ENCODE assay signal across 7 cellular contexts in the genomic region with DNA sequence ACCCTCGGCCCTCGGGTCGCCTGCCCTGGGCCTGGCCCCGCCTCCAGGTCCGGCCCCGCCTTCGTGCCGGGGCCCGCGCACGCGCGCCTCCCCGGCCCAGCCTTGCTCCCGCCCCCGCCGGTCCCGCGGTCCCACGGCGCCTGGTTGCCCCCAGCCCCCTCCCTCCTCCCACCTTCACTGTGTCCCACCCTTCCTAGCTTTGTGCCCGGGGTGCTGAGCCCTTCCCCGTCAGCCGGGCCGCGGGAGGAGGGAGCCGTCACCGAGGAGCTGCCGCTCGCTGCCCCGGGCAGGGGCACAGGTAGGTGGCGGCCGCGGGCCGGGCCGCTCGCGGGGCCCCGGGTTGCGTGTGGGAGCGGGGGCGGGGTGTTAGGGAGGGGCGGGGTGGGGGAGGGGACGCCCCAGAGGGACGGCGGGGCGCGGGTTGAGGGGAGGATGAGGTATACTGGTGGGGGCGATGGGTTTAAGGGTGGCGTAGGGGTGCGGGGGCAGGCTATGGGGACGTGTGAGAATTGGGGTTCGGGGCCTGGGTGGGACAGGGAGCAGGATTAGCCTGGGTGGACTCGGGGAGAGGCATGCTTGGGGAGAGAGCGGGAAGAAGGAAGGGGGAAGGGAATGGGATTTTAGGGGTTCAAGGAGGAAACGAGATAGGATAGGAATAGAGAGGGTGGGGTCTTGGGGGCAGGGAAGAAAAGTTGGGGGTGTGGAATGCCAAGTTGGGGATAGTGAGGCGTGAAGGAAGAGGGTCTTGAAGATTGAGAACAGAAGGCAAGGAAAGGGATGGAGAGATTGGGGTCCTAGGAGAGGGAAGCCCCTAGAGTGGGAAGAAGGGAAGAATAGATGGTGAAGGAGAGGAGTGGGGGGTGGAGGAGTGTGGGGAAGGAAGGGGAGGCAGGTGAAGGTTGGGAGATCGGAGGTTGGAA. TPM values are rescaled to one million over a fixed set of nuclear protein-coding genes. Genes with fewer than 3 reads are reported as not detected.
DNase-seq lines count a peak whose midpoint lies in the region; ATAC-seq and TF ChIP-seq lines count a peak whose summit lies in the region.

A gene with protein sequence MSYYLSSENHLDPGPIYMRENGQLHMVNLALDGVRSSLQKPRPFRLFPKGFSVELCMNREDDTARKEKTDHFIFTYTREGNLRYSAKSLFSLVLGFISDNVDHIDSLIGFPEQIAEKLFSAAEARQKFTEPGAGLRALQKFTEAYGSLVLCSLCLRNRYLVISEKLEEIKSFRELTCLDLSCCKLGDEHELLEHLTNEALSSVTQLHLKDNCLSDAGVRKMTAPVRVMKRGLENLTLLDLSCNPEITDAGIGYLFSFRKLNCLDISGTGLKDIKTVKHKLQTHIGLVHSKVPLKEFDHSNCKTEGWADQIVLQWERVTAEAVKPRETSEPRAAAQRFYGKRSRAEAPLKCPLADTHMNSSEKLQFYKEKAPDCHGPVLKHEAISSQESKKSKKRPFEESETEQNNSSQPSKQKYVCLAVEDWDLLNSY (plus strand): TSS at position 99 of the 920 bp plus-strand sequence. CDS start 5,650 bp downstream, outside the sequence.

- H3K27ac ChIP-seq in esophagus (ENCODE audit: low read depth in 2 of 2, low read length in 1 of 2): peak within 1 kb of the TSS; percentile 96

- H3K27me3 ChIP-seq in esophagus (ENCODE audit: control insufficient read depth in 1 of 2, insufficient read depth in 2 of 2, low read length in 2 of 2): no peaks in the 10 kb centered on the region

- WGBS in esophagus, 2 donors: 1% methylated on average over 55 to 58 of the region's 58 CpGs

- peak; percentile 99 for DNase-seq in GM03348 (ENCODE audit: low spot score)
- DNase-seq in T-cell: peak in 1 of 34 experiments; percentile 52
- no peak for DNase-seq in T1000 (lab: John Stamatoyannopoulos, UW)

- CTCF ChIA-PET in T-cell (lab: Charles Lee): interaction anchor here (0.5 to 2.7 kb wide), 13 partner anchors 10 to 143 kb away, joined by 3 to 47 read pairs (median 4); partner anchors contain the start of genes NDC1 (in 1 of the 2) and YIPF1 (in 1 of the 2)

- H3K27me3 Mint-ChIP-seq in T-cell (no peaks in the 10 kb centered on the region), nephron (ENCODE audit: low read depth) (peaks cover 3% of the 10 kb centered on the region)

- H3K9me3 ChIP-seq in esophagus (ENCODE audit: control insufficient read depth in 2 of 2, insufficient read depth in 1 of 2, low read depth in 1 of 2, low read length in 1 of 2): no peaks in the 10 kb centered on the region

- H3K4me3 ChIP-seq in esophagus (ENCODE audit: low read depth in 1 of 2, low read length in 2 of 2): peak within 1 kb of the TSS; percentile 80 to 86

- peak within 1 kb of the TSS; percentile 91 to 94 for H3K27ac Mint-ChIP-seq in T-cell
- peak within 1 kb of the TSS; percentile 91 to 97 (median 93) for H3K27ac Mint-ChIP-seq in nephron

- peaks cover 0 to 3% of the 10 kb centered on the region in 2 donors for H3K36me3 ChIP-seq in esophagus (ENCODE audit: control insufficient read depth in 2 of 2, insufficient read depth in 2 of 2, low read length in 1 of 2)

- no peaks in the 10 kb centered on the region for H3K9me3 Mint-ChIP-seq in T-cell
- H3K9me3 Mint-ChIP-seq in nephron: no peaks in the 10 kb centered on the region

- TF ChIP-seq CTCF in nephron (IDR thresholded peaks at IDR 0.05; ENCODE audit: unreplicated experiment in 3 of 3): no peak

- H3K4me1 Mint-ChIP-seq in T-cell (peaks cover 47 to 57% (median 52%) of the 10 kb centered on the region in 3 donors), nephron (peaks cover 59% of the 10 kb centered on the region)

- POLR2A ChIA-PET in T-cell (lab: Charles Lee): interaction anchor here (0.6 to 1.3 kb wide), 7 partner anchors 10 to 106 kb away, joined by 3 to 9 read pairs (median 6); partner anchors contain the start of genes TCEANC2 (in 1 of the 2) and TMEM59 (in 1 of the 2)

- peaks cover 0 to 6% of the 10 kb centered on the region in 2 donors for H3K4me1 ChIP-seq in esophagus (ENCODE audit: control insufficient read depth in 2 of 2, insufficient read depth in 2 of 2, low read length in 1 of 2)

- ATAC-seq in GM19324 (IDR thresholded peaks at IDR 0.05; ENCODE audit: low FRiP score, unreplicated experiment) (peak; percentile 78), HG03280 (IDR thresholded peaks at IDR 0.05; ENCODE audit: unreplicated experiment) (peak; percentile 73), T-cell (replicated peaks in 1 of 4) (peak; percentile 73 to 77 (median 74))

- H3K36me3 Mint-ChIP-seq in T-cell (no peaks in the 10 kb centered on the region), nephron (ENCODE audit: low read depth) (peaks cover 22% of the 10 kb centered on the region)

- peak within 1 kb of the TSS; percentile 93 to 96 (median 96) for H3K4me3 Mint-ChIP-seq in T-cell
- peak within 1 kb of the TSS; percentile 95 to 96 (median 95) for H3K4me3 Mint-ChIP-seq in nephron

RNA-seq across cellular contexts. Expression of the gene that starts here (rescaled TPM):
- 1 to 10 TPM; 6.3 to 8.8 (median 7.9) TPM for total RNA-seq in T-cell
- polyA plus RNA-seq in esophagus: 10 to 100 TPM in 1 of 2 donors, 1 to 10 TPM in 1; 4.9 to 20.0 TPM
